ENCODE assay signal across 22 cellular contexts in the genomic region with DNA sequence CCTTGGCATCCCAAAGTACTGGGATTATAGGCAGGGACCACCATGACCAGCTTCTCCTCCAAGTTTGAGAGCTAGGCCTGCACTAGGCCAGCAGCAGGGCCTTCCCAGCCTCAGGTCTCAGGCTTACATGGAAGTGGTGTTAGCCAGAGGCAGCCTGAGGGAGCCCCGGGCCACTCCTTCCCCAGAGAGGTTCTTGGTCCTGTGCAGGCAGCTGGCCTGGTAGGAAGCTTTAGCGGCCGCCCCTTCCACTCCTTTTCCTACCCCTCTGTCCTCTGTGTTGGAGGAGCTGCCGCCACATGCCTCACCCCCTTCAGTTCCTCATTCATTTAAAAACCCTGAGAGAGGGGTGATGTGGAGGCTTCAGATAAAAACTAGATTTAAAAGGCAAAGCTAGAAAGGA. TPM values are rescaled to one million over a fixed set of nuclear protein-coding genes. Genes with fewer than 3 reads are reported as not detected.
DNase-seq lines count a peak whose midpoint lies in the region; ATAC-seq and TF ChIP-seq lines count a peak whose summit lies in the region.
"Had no signal": no experiment of that assay in that cellular context is flagged by ENCODE, and none has a peak within 500 bp of the region (broad histone marks: within the 10 kb centered on the region; RNA-seq: fewer than 3 reads in every experiment).

No MANE protein-coding gene starts in this region.

- H3K4me3 Mint-ChIP-seq in dendritic cell treated with granulocyte-macrophage colony-stimulating factor and Interleukin-4, amounts not matched to agents 40 ng/mL and 50 ng/mL, for 4 days = no peak overlapping the region
- H3K4me3 Mint-ChIP-seq: activated naive CD8-positive, alpha-beta T cell treated with anti-CD3 and anti-CD28 coated beads, Interleukin-2, amount 50 U/mL, for 24 hours; naive B cell; stimulated activated naive CD8-positive, alpha-beta T cell treated with anti-CD3 and anti-CD28 coated beads, Interleukin-15, Interleukin-2, amounts not matched to agents 100 ng/mL and 50 ng/mL, for 24 hours had no signal

- H3K4me1 ChIP-seq in cardiac muscle cell (ENCODE audit: low read depth) (peaks cover 27% of the 10 kb centered on the region), left ventricle myocardium inferior (peaks cover 23% of the 10 kb centered on the region), rectal smooth muscle tissue (ENCODE audit: control insufficient read depth, insufficient read depth, low read length) (peaks cover 46% of the 10 kb centered on the region), uterus (no peaks in the 10 kb centered on the region), GM23248 (ENCODE audit: insufficient read depth) (no peaks in the 10 kb centered on the region)
- H3K4me1 ChIP-seq: A549 had no signal

- 79 to 86% methylated on average over 4 of the region's 4 CpGs for WGBS in GM23248 (ENCODE audit: low coverage in 1 of 2, low lambda C conversion rate in 2 of 2, missing lambda C conversion rate in 2 of 2), 2 experiments

- H3K36me3 ChIP-seq in cardiac muscle cell (peaks cover 11% of the 10 kb centered on the region), left ventricle myocardium inferior (peaks cover 4% of the 10 kb centered on the region), rectal smooth muscle tissue (ENCODE audit: control insufficient read depth, insufficient read depth, low read length) (peaks cover 4% of the 10 kb centered on the region), uterus (no peaks in the 10 kb centered on the region), GM23248 (ENCODE audit: low read depth) (no peaks in the 10 kb centered on the region)
- H3K36me3 ChIP-seq: brain microvascular endothelial cell had no signal

- in situ Hi-C loops in GM23248 (cut with MboI) = no loop called here

- H3K79me2 ChIP-seq in GM23248 (ENCODE audit: insufficient read depth) = no peaks in the 10 kb centered on the region
- H3K79me2 ChIP-seq: hepatocyte had no signal

- H2AFZ ChIP-seq in GM23248 = no peak overlapping the region
- H2AFZ ChIP-seq: hepatocyte had no signal

- no peaks in the 10 kb centered on the region for H3F3A ChIP-seq in GM23248 (ENCODE audit: insufficient read depth)

- no peaks in the 10 kb centered on the region for H4K20me1 ChIP-seq in GM23248 (ENCODE audit: insufficient read depth)

- DNase-seq in cardiac muscle cell (ENCODE audit: low read depth in 1 of 2, low spot score in 1 of 2) = no peak
- DNase-seq in left ventricle myocardium inferior = no peak
- DNase-seq in uterus = peak; percentile 13
- DNase-seq in stimulated activated naive CD8-positive, alpha-beta T cell treated with anti-CD3 and anti-CD28 coated beads, Interleukin-15, Interleukin-2, amounts not matched to agents 100 U/mL and 50 U/mL, for 24 hours = no peak
- no peak for DNase-seq in GM23248
- DNase-seq: activated CD8-positive, alpha-beta memory T cell treated with anti-CD3 and anti-CD28 coated beads for 24 hours; activated naive CD8-positive, alpha-beta T cell treated with anti-CD3 and anti-CD28 coated beads, Interleukin-2, amount 50 U/mL, for 24 hours; brain microvascular endothelial cell; EL; naive B cell; NCI-H2081; NK-92 treated with Interleukin-12 subunit alpha and Interleukin-12 subunit beta, amount 100 ng/mL, for 24 hours; T-helper 9 cell had no signal

- H3K36me3 Mint-ChIP-seq in dendritic cell treated with granulocyte-macrophage colony-stimulating factor and Interleukin-4, amounts not matched to agents 40 ng/mL and 50 ng/mL, for 4 days (ENCODE audit: low read depth) = peaks cover 37% of the 10 kb centered on the region

- H3K9me3 Mint-ChIP-seq in dendritic cell treated with granulocyte-macrophage colony-stimulating factor and Interleukin-4, amounts not matched to agents 40 ng/mL and 50 ng/mL, for 4 days = peaks cover 18% of the 10 kb centered on the region

- no peak for TF ChIP-seq POLR2A in uterus (IDR thresholded peaks at IDR 0.05)

- no peak overlapping the region for H3K4me2 ChIP-seq in GM23248 (ENCODE audit: unreplicated experiment)
- H3K4me2 ChIP-seq: A549, hepatocyte had no signal

- H3K27me3 ChIP-seq in cardiac muscle cell (no peaks in the 10 kb centered on the region), left ventricle myocardium inferior (ENCODE audit: low read depth) (no peaks in the 10 kb centered on the region), rectal smooth muscle tissue (ENCODE audit: control insufficient read depth, insufficient read depth, low read length) (no peaks in the 10 kb centered on the region), uterus (no peaks in the 10 kb centered on the region), GM23248 (replicated peaks; ENCODE audit: insufficient read depth) (no peaks in the 10 kb centered on the region)
- H3K27me3 ChIP-seq: brain microvascular endothelial cell, hepatocyte had no signal

- H3K27me3 Mint-ChIP-seq in dendritic cell treated with granulocyte-macrophage colony-stimulating factor and Interleukin-4, amounts not matched to agents 40 ng/mL and 50 ng/mL, for 4 days = peaks cover 9% of the 10 kb centered on the region
- H3K27me3 Mint-ChIP-seq: activated naive CD8-positive, alpha-beta T cell treated with anti-CD3 and anti-CD28 coated beads, Interleukin-2, amount 50 U/mL, for 24 hours; stimulated activated naive CD8-positive, alpha-beta T cell treated with anti-CD3 and anti-CD28 coated beads, Interleukin-15, Interleukin-2, amounts not matched to agents 100 ng/mL and 50 ng/mL, for 24 hours had no signal

- H3K9ac ChIP-seq in rectal smooth muscle tissue (ENCODE audit: low read length) = no peak overlapping the region
- H3K9ac ChIP-seq in GM23248 = no peak overlapping the region

- H3K27ac ChIP-seq in cardiac muscle cell = peak overlapping the region; percentile 16
- H3K27ac ChIP-seq in left ventricle myocardium inferior (replicated peaks) = no peak overlapping the region
- peak overlapping the region; percentile 91 for H3K27ac ChIP-seq in rectal smooth muscle tissue (ENCODE audit: low read depth, low read length)
- H3K27ac ChIP-seq in uterus = peak overlapping the region; percentile 7 to 34
- no peak overlapping the region for H3K27ac ChIP-seq in GM23248
- H3K27ac ChIP-seq: brain microvascular endothelial cell, hepatocyte, SK-N-MC had no signal

- TF ChIP-seq CTCF in cardiac muscle cell (IDR thresholded peaks at IDR 0.05; ENCODE audit: low read depth, low read length) (no peak), left ventricle myocardium inferior (IDR thresholded peaks at IDR 0.05; ENCODE audit: borderline replicate concordance) (no peak), uterus (IDR thresholded peaks at IDR 0.05) (no peak)

- H3K9me3 ChIP-seq in cardiac muscle cell (ENCODE audit: low read depth) = no peaks in the 10 kb centered on the region
- H3K9me3 ChIP-seq in left ventricle myocardium inferior (replicated peaks) = peaks cover 12% of the 10 kb centered on the region
- peaks cover 0 to 4% of the 10 kb centered on the region in 2 donors for H3K9me3 ChIP-seq in uterus
- H3K9me3 ChIP-seq in GM23248 (ENCODE audit: low read depth) = no peaks in the 10 kb centered on the region
- H3K9me3 ChIP-seq: A549 had no signal

- peaks cover 46% of the 10 kb centered on the region for H3K4me1 Mint-ChIP-seq in dendritic cell treated with granulocyte-macrophage colony-stimulating factor and Interleukin-4, amounts not matched to agents 40 ng/mL and 50 ng/mL, for 4 days (ENCODE audit: low read depth)
- H3K4me1 Mint-ChIP-seq: activated naive CD8-positive, alpha-beta T cell treated with anti-CD3 and anti-CD28 coated beads, Interleukin-2, amount 50 U/mL, for 24 hours had no signal

- no peak for ATAC-seq in stimulated activated naive CD8-positive, alpha-beta T cell treated with anti-CD3 and anti-CD28 coated beads, Interleukin-15, Interleukin-2, amounts not matched to agents 100 U/mL and 50 U/mL, for 24 hours
- no peak for ATAC-seq in HG02798 (IDR thresholded peaks at IDR 0.05; ENCODE audit: poor library complexity, unreplicated experiment)
- ATAC-seq: activated CD4-positive, CD25-positive, alpha-beta regulatory T cell treated with anti-CD3 and anti-CD28 coated beads, Interleukin-2, amount 50 U/mL, for 24 hours; activated naive CD8-positive, alpha-beta T cell treated with anti-CD3 and anti-CD28 coated beads, Interleukin-2, amount 50 U/mL, for 24 hours; HepG2 had no signal

- H3K9me2 ChIP-seq in GM23248 (ENCODE audit: insufficient read depth) = no peaks in the 10 kb centered on the region

- H3K27ac Mint-ChIP-seq in dendritic cell treated with granulocyte-macrophage colony-stimulating factor and Interleukin-4, amounts not matched to agents 40 ng/mL and 50 ng/mL, for 4 days = peak overlapping the region; percentile 53
- H3K27ac Mint-ChIP-seq: activated naive CD8-positive, alpha-beta T cell treated with anti-CD3 and anti-CD28 coated beads, Interleukin-2, amount 50 U/mL, for 24 hours; naive B cell; stimulated activated naive CD8-positive, alpha-beta T cell treated with anti-CD3 and anti-CD28 coated beads, Interleukin-15, Interleukin-2, amounts not matched to agents 100 ng/mL and 50 ng/mL, for 24 hours had no signal

- H3K4me3 ChIP-seq in cardiac muscle cell (no peak overlapping the region), left ventricle myocardium inferior (no peak overlapping the region), rectal smooth muscle tissue (ENCODE audit: low read length) (no peak overlapping the region), uterus (no peak overlapping the region), GM23248 (no peak overlapping the region)
- H3K4me3 ChIP-seq: A549, hepatocyte, SK-N-MC had no signal

- intact Hi-C loops in left ventricle myocardium inferior (cut with micrococcal nuclease) = no loop called here
- intact Hi-C loops in dendritic cell treated with granulocyte-macrophage colony-stimulating factor and Interleukin-4, amounts not matched to agents 40 ng/mL and 50 ng/mL, for 4 days (cut with micrococcal nuclease) = no loop called here
- intact Hi-C loops in uterus (cut with DNase I; ENCODE audit: low total_unique reads) = no loop called here

RNA-seq across cellular contexts. Expression of a gene that starts 40.3 kb away (rescaled TPM):
- total RNA-seq in cardiac muscle cell (179 and 289 TPM in 2 replicates), left ventricle myocardium inferior (6.8 TPM), uterus (10 to 100 TPM; 17.2 to 58.1 (median 24.4) TPM)
- polyA plus RNA-seq in cardiac muscle cell (252 and 541 TPM in 2 replicates), GM23248 (2016; fragmentation: Nextera tagmentation; extraction: Ambion mirVana) (0.29 and 0.34 TPM in 2 replicates)
- not detected in 2 replicates for total RNA-seq in GM23248 (2014; rRNA removed; shearing (Covaris generic))

Comparison
In these comparisons a context has a peak if more than half of its experiments do, and no peak if none do; other contexts are left out.
1. H3K27ac ChIP-seq: peak in cardiac muscle cell (single experiment), rectal smooth muscle tissue (single experiment) and uterus (2 of 2); none in left ventricle myocardium inferior (single experiment) and GM23248 (single experiment).
2. DNase-seq: peak in uterus (2 of 2); none in cardiac muscle cell (0 of 2), left ventricle myocardium inferior (single experiment), stimulated activated naive CD8-positive, alpha-beta T cell treated with anti-CD3 and anti-CD28 coated beads, Interleukin-15, Interleukin-2, amounts not matched to agents 100 U/mL and 50 U/mL, for 24 hours (single experiment) and GM23248 (single experiment).